ENCODE assay signal across 2 cellular contexts in the genomic region with DNA sequence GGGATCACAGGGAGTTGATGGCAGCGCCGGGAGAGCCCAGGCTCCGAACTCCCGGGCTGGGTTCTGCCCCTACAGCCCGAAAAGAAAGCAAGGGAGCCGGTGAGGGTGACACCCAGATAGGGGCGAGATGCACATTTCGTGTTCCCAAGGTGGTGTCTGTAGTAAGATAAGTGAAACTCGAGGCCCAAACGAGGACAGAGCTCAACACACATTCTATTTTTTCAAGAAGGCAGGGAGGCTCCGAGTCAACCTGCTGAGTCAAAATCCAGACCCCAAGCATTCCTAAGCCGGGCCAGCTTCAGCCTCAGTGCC.
TF ChIP-seq lines count a peak whose summit lies in the region.

No MANE protein-coding gene starts in this region.

TF ChIP-seq in A549, 52 proteins besides CTCF, POLR2A, EP300 and RAD21 (continued from another document):
- TF ChIP-seq, protein P1, sequence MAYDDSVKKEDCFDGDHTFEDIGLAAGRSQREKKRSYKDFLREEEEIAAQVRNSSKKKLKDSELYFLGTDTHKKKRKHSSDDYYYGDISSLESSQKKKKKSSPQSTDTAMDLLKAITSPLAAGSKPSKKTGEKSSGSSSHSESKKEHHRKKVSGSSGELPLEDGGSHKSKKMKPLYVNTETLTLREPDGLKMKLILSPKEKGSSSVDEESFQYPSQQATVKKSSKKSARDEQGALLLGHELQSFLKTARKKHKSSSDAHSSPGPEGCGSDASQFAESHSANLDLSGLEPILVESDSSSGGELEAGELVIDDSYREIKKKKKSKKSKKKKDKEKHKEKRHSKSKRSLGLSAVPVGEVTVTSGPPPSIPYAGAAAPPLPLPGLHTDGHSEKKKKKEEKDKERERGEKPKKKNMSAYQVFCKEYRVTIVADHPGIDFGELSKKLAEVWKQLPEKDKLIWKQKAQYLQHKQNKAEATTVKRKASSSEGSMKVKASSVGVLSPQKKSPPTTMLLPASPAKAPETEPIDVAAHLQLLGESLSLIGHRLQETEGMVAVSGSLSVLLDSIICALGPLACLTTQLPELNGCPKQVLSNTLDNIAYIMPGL (CRISPR knock-in tag; IDR thresholded peaks at IDR 0.05; ENCODE audit: borderline replicate concordance), result no peak
- TF ChIP-seq ZSCAN20 (CRISPR knock-in tag; IDR thresholded peaks at IDR 0.05), result no peak
- TF ChIP-seq KDM1A (IDR thresholded peaks at IDR 0.05; ENCODE audit: low read depth), result no peak
- no peak for TF ChIP-seq POLR2AphosphoS2 (conservative IDR thresholded peaks at IDR 0.05; ENCODE audit: low read length)

TF ChIP-seq in HCT116, 20 proteins besides CTCF, POLR2A, EP300 and RAD21 (continued from another document):
- TF ChIP-seq REST (IDR thresholded peaks at IDR 0.05; ENCODE audit: low read depth) (no peak), ZBTB33 (IDR thresholded peaks at IDR 0.05; ENCODE audit: extremely low read depth, insufficient replicate concordance, low read length) (no peak), POLR2AphosphoS5 (IDR thresholded peaks at IDR 0.05; ENCODE audit: low read depth, low read length) (no peak), ELF1 (IDR thresholded peaks at IDR 0.05; ENCODE audit: borderline replicate concordance, low read depth) (no peak), SIN3A (IDR thresholded peaks at IDR 0.05; ENCODE audit: low read depth) (no peak), JUND (IDR thresholded peaks at IDR 0.05) (no peak), EZH2 (IDR thresholded peaks at IDR 0.05) (no peak)
